Comparison of ENCODE assay signal across 9 cellular contexts in the genomic region with DNA sequence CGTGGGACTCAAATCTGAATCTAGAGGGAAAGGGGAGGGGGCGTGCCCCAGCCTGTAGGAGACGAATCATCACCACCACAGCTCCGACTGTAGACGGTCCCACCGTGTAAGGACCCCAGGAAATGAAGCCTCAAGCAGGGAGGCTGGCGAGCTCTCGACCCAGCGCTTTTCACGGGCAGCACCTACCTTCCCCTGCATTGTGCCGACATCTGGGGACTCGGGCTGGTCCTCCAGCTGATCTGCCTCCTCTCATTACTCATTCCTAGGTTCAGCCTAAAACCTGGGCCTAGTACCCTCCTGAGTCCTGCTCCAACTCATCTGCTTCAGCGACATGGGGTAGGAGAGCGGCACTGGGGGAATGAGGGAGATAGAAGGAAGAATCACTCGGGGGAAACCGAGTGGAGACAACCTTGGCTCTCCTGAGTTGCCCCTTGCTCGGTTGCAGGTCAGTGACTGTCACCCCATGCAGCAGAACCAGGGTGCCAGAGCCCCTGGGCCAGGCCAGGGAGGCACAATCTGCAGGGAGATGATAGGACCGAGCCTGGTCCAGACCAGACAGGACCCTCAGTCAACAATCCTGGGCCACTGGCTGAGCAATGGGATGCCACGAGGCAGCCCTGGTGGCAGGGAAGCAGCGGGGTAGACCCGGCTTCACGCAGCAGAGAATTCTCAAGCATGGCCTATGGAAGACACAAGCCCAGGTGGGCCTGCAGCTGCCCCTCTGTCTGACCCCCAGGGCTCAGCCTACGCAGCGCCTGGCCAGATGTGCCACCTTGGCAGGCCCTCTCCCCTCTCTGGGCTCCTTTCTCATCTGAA. TPM values are rescaled to one million over a fixed set of nuclear protein-coding genes. Genes with fewer than 3 reads are reported as not detected.
DNase-seq lines count a peak whose midpoint lies in the region; ATAC-seq and TF ChIP-seq lines count a peak whose summit lies in the region.
"Had no signal": no experiment of that assay in that cellular context is flagged by ENCODE, and none has a peak within 500 bp of the region (broad histone marks: within the 10 kb centered on the region; RNA-seq: fewer than 3 reads in every experiment).

No MANE protein-coding gene starts in this region.

- peak overlapping the region; percentile 14 for H3K9ac ChIP-seq in mucosa of stomach (ENCODE audit: low read length)

- H3K4me1 Mint-ChIP-seq in activated T-cell treated with anti-CD3 and anti-CD28 coated beads, Interleukin-2, amount 50 U/mL, for 72 hours (ENCODE audit: low read depth) = no peaks in the 10 kb centered on the region

- no peak for DNase-seq in activated T-cell treated with anti-CD3 and anti-CD28 coated beads, Interleukin-2, amount 50 U/mL, for 72 hours
- DNase-seq in activated T-cell treated with anti-CD3 and anti-CD28 coated beads, Interleukin-2, amount 50 U/mL, for 1 hour = no peak
- peak in 1 of 10 donors; percentile 42 for DNase-seq in dorsolateral prefrontal cortex
- DNase-seq in upper lobe of right lung = no peak
- DNase-seq in GM03348 (ENCODE audit: low spot score) = no peak
- DNase-seq in NCI-H128 (lab: John Stamatoyannopoulos, UW; ENCODE audit: unreplicated experiment) = no peak
- DNase-seq: activated gamma-delta T cell treated with Interleukin-2 at 50 U/mL for 16 hours had no signal

- TF ChIP-seq CTCF in dorsolateral prefrontal cortex (IDR thresholded peaks at IDR 0.05 in 54 of 56, conservative IDR thresholded peaks at IDR 0.05 in 2 of 56; ENCODE audit: low read depth in 1 of 56, partially characterized antibody in 56 of 56) = no peak
- TF ChIP-seq CTCF in upper lobe of right lung (IDR thresholded peaks at IDR 0.05) = no peak

- H3K9me3 Mint-ChIP-seq in activated T-cell treated with anti-CD3 and anti-CD28 coated beads, Interleukin-2, amount 50 U/mL, for 72 hours = no peaks in the 10 kb centered on the region

- H3K4me1 ChIP-seq in mucosa of stomach (ENCODE audit: control insufficient read depth, insufficient read depth, low read length) (peaks cover 74% of the 10 kb centered on the region), upper lobe of right lung (peaks cover 87% of the 10 kb centered on the region)

- H3K27ac ChIP-seq in dorsolateral prefrontal cortex (peak overlapping the region; percentile 63 to 100 (median 97)), upper lobe of right lung (peak overlapping the region; percentile 81)

- peak overlapping the region; percentile 75 to 77 for H3K4me3 Mint-ChIP-seq in activated T-cell treated with anti-CD3 and anti-CD28 coated beads, Interleukin-2, amount 50 U/mL, for 72 hours

- peaks cover 60% of the 10 kb centered on the region for H3K27me3 Mint-ChIP-seq in activated T-cell treated with anti-CD3 and anti-CD28 coated beads, Interleukin-2, amount 50 U/mL, for 72 hours (ENCODE audit: low read depth)

- no peaks in the 10 kb centered on the region for H3K36me3 Mint-ChIP-seq in activated T-cell treated with anti-CD3 and anti-CD28 coated beads, Interleukin-2, amount 50 U/mL, for 72 hours (ENCODE audit: insufficient read depth in 2 of 2)

- H3K36me3 ChIP-seq in mucosa of stomach (ENCODE audit: control insufficient read depth, insufficient read depth, low read length) (no peaks in the 10 kb centered on the region), upper lobe of right lung (no peaks in the 10 kb centered on the region)

- no peaks in the 10 kb centered on the region for H3K9me3 ChIP-seq in mucosa of stomach (ENCODE audit: control insufficient read depth, low read length)
- no peaks in the 10 kb centered on the region for H3K9me3 ChIP-seq in upper lobe of right lung

- H3K4me3 ChIP-seq in dorsolateral prefrontal cortex (peak overlapping the region in 57 of 59 donors; percentile 17 to 94 (median 82)), mucosa of stomach (ENCODE audit: low read length) (no peak overlapping the region), upper lobe of right lung (peak overlapping the region; percentile 28)

- H3K27ac Mint-ChIP-seq in activated T-cell treated with anti-CD3 and anti-CD28 coated beads, Interleukin-2, amount 50 U/mL, for 72 hours = no peak overlapping the region

- H3K27me3 ChIP-seq in dorsolateral prefrontal cortex (no peaks in the 10 kb centered on the region), mucosa of stomach (ENCODE audit: control insufficient read depth, insufficient read depth, low read length) (no peaks in the 10 kb centered on the region), upper lobe of right lung (no peaks in the 10 kb centered on the region)

- no peak for ATAC-seq in activated T-cell treated with anti-CD3 and anti-CD28 coated beads, Interleukin-2, amount 50 U/mL, for 72 hours (replicated peaks in 1 of 2)
- ATAC-seq in upper lobe of right lung (no peak), HG02884 (IDR thresholded peaks at IDR 0.05; ENCODE audit: unreplicated experiment) (no peak)

- intact Hi-C loops in dorsolateral prefrontal cortex (cut with DNase I) = loop anchor here in 1 of 2 donors (2.0 to 5.0 kb wide), 3 partner anchors 15 to 130 kb away; no protein-coding TSS in a partner anchor
- intact Hi-C loops in upper lobe of right lung (cut with DNase I) = loop anchor here (5.0 kb wide), 1 partner anchor 130 kb away; no protein-coding TSS in a partner anchor

RNA-seq across cellular contexts. Expression of gene BCAR1, which starts 0.8 kb away (rescaled TPM):
- total RNA-seq in activated T-cell treated with anti-CD3 and anti-CD28 coated beads, Interleukin-2, amount 50 U/mL, for 72 hours = 1 to 10 TPM; 1.2 to 1.5 TPM
- total RNA-seq in dorsolateral prefrontal cortex (100 to 1,000 TPM in 52 of 120 experiments, 10 to 100 TPM in 68; 67.8 to 163 (median 96.2) TPM), upper lobe of right lung (61.7 TPM)

RNA-seq across cellular contexts. Expression of gene CTRB1, which starts 33.5 kb away (rescaled TPM):
- not detected for total RNA-seq in activated T-cell treated with anti-CD3 and anti-CD28 coated beads, Interleukin-2, amount 50 U/mL, for 72 hours
- total RNA-seq in dorsolateral prefrontal cortex (1 to 10 TPM in 1 of 120 experiments, under 1 TPM in 3, not detected in 116; 0.70 to 2.3 (median 0.87) TPM), upper lobe of right lung (not detected)

RNA-seq across cellular contexts. Expression of gene CTRB2, which starts 45.3 kb away (rescaled TPM):
- total RNA-seq in activated T-cell treated with anti-CD3 and anti-CD28 coated beads, Interleukin-2, amount 50 U/mL, for 72 hours = not detected
- total RNA-seq in dorsolateral prefrontal cortex (under 1 TPM in 3 of 120 experiments, not detected in 117; 0.61 to 0.94 (median 0.63) TPM), upper lobe of right lung (0.78 TPM)

Comparison
In these comparisons a context has a peak if more than half of its experiments do, and no peak if none do; other contexts are left out.
1. RNA of gene BCAR1, which starts 0.8 kb away (total RNA-seq): 67.8 to 163 TPM in dorsolateral prefrontal cortex and 61.7 TPM in upper lobe of right lung (single experiment); 1.2 to 1.5 TPM in activated T-cell treated with anti-CD3 and anti-CD28 coated beads, Interleukin-2, amount 50 U/mL, for 72 hours; every median in the first group is over 10 times any median in the second.